ENCODE assay signal across 8 cellular contexts in the genomic region with DNA sequence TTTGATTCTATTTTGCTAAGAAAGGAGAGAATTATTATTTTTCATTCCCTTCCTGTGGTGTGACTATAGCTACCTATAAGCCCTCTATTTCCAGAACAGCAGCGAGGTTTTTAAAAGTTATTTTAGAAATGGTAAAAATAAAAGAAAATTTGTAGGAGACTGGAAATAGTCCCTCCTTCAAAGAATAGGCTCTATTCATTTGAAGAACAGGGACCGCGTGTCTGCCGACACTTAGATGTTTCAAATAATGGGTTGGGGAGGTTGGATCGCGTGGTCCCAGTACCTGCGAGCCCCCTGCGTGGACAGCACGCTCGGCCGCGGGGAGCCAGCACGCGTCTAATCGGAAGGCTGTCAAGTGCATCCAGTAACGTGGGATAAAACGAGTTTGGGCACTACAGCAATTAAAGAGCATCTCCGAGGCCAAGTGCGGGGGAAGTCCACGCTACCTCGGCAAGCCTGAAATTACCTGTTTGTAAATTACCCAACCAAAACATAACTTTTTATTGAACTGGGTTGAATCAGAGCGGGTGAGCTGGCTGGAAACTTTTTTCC. TPM values are rescaled to one million over a fixed set of nuclear protein-coding genes. Genes with fewer than 3 reads are reported as not detected.
A peak's percentile ranks its signal among the peaks of the same experiment; 100 is the strongest.
DNase-seq lines count a peak whose midpoint lies in the region; ATAC-seq and TF ChIP-seq lines count a peak whose summit lies in the region.

No MANE protein-coding gene starts in this region.

- H3K4me3 ChIP-seq in prostate gland: peak overlapping the region; percentile 78 to 88

- H3K4me1 Mint-ChIP-seq in activated naive CD4-positive, alpha-beta T cell treated with anti-CD3 and anti-CD28 coated beads for 36 hours (ENCODE audit: low read depth): peaks cover 5% of the 10 kb centered on the region

- no peaks in the 10 kb centered on the region for H3K9me3 ChIP-seq in prostate gland

- H3K9me3 Mint-ChIP-seq in activated naive CD4-positive, alpha-beta T cell treated with anti-CD3 and anti-CD28 coated beads for 36 hours: no peaks in the 10 kb centered on the region

- H3K27ac ChIP-seq in RWPE1 (no peak overlapping the region), foreskin keratinocyte (no peak overlapping the region), prostate gland (peak overlapping the region; percentile 92 to 94)

- intact Hi-C loops in activated naive CD4-positive, alpha-beta T cell treated with anti-CD3 and anti-CD28 coated beads for 36 hours (cut with micrococcal nuclease): no loop called here
- intact Hi-C loops in prostate gland (cut with DNase I): loop anchor here (5.0 kb wide), 1 partner anchor 205 kb away; no protein-coding TSS in a partner anchor

- H3K4me3 Mint-ChIP-seq in activated naive CD4-positive, alpha-beta T cell treated with anti-CD3 and anti-CD28 coated beads for 36 hours: peak overlapping the region; percentile 34

- no peak for TF ChIP-seq POLR2A in prostate gland (IDR thresholded peaks at IDR 0.05)

- H3K4me1 ChIP-seq in foreskin keratinocyte (no peaks in the 10 kb centered on the region), prostate gland (replicated peaks) (no peaks in the 10 kb centered on the region)

- DNase-seq in activated naive CD4-positive, alpha-beta T cell treated with anti-CD3 and anti-CD28 coated beads for 36 hours: peak; percentile 10
- no peak for DNase-seq in activated naive CD4-positive, alpha-beta T cell treated with Interleukin-2 at 50 U/mL for 16 hours
- DNase-seq in RWPE1 (ENCODE audit: low spot score) (peak; percentile 5), foreskin keratinocyte (peak; percentile 8 to 41), prostate gland (ENCODE audit: low spot score) (peak; percentile 28), pons (ENCODE audit: low spot score) (no peak), SIG-M5 (lab: John Stamatoyannopoulos, UW) (no peak)
- DNase-seq in activated naive CD4-positive, alpha-beta T cell treated with anti-CD3 and anti-CD28 coated beads, Interleukin-2, amount 50 U/mL, for 16 hours: no peak

- no peaks in the 10 kb centered on the region for H3K36me3 ChIP-seq in prostate gland

- no peaks in the 10 kb centered on the region for H3K36me3 Mint-ChIP-seq in activated naive CD4-positive, alpha-beta T cell treated with anti-CD3 and anti-CD28 coated beads for 36 hours (ENCODE audit: low read depth)

- POLR2A ChIA-PET in RWPE1 (lab: Yijun Ruan, JAX; ENCODE audit: low non-redundant PET): no interaction called here

- no peak for ATAC-seq in foreskin keratinocyte

- H3K27me3 ChIP-seq in foreskin keratinocyte (peaks cover 20% of the 10 kb centered on the region), prostate gland (replicated peaks; ENCODE audit: insufficient read depth) (no peaks in the 10 kb centered on the region)

- CTCF ChIA-PET in activated naive CD4-positive, alpha-beta T cell treated with anti-CD3 and anti-CD28 coated beads for 36 hours (lab: Charles Lee): no interaction called here
- CTCF ChIA-PET in RWPE1 (lab: Yijun Ruan, JAX): interaction anchor here (0.6 kb wide), 1 partner anchor 1103 kb away, joined by 4 read pairs; no protein-coding TSS in a partner anchor

- no peak overlapping the region for H3K27ac Mint-ChIP-seq in activated naive CD4-positive, alpha-beta T cell treated with anti-CD3 and anti-CD28 coated beads for 36 hours

- WGBS in prostate gland: 3% methylated on average over 22 of the region's 22 CpGs

- TF ChIP-seq CTCF in RWPE1 (conservative IDR thresholded peaks at IDR 0.05; ENCODE audit: low read depth) (no peak), foreskin keratinocyte (conservative IDR thresholded peaks at IDR 0.05) (no peak), prostate gland (IDR thresholded peaks at IDR 0.05) (no peak)

- H3K27me3 Mint-ChIP-seq in activated naive CD4-positive, alpha-beta T cell treated with anti-CD3 and anti-CD28 coated beads for 36 hours (ENCODE audit: low read depth): peaks cover 39% of the 10 kb centered on the region

RNA-seq across cellular contexts. Expression of a gene that starts 1.0 kb away (rescaled TPM):
- not detected for total RNA-seq in activated naive CD4-positive, alpha-beta T cell treated with anti-CD3 and anti-CD28 coated beads for 36 hours
- total RNA-seq in foreskin keratinocyte (1.6 and 2.3 TPM in 2 replicates), prostate gland (10 to 100 TPM; 16.9 to 24.4 TPM)
- 0.20 and 0.25 TPM in 2 replicates for polyA plus RNA-seq in foreskin keratinocyte

Comparison
In these comparisons a context has a peak if more than half of its experiments do, and no peak if none do; other contexts are left out.
1. DNase-seq: peak in activated naive CD4-positive, alpha-beta T cell treated with anti-CD3 and anti-CD28 coated beads for 36 hours (single experiment), RWPE1 (single experiment), foreskin keratinocyte (2 of 2) and prostate gland (single experiment); none in activated naive CD4-positive, alpha-beta T cell treated with Interleukin-2 at 50 U/mL for 16 hours (single experiment), pons (single experiment), SIG-M5 (single experiment) and activated naive CD4-positive, alpha-beta T cell treated with anti-CD3 and anti-CD28 coated beads, Interleukin-2, amount 50 U/mL, for 16 hours (single experiment).
2. H3K27ac ChIP-seq: peak in prostate gland (2 of 2); none in RWPE1 (single experiment) and foreskin keratinocyte (single experiment).